Comparison of ENCODE assay signal across 18 cellular contexts in the genomic region with DNA sequence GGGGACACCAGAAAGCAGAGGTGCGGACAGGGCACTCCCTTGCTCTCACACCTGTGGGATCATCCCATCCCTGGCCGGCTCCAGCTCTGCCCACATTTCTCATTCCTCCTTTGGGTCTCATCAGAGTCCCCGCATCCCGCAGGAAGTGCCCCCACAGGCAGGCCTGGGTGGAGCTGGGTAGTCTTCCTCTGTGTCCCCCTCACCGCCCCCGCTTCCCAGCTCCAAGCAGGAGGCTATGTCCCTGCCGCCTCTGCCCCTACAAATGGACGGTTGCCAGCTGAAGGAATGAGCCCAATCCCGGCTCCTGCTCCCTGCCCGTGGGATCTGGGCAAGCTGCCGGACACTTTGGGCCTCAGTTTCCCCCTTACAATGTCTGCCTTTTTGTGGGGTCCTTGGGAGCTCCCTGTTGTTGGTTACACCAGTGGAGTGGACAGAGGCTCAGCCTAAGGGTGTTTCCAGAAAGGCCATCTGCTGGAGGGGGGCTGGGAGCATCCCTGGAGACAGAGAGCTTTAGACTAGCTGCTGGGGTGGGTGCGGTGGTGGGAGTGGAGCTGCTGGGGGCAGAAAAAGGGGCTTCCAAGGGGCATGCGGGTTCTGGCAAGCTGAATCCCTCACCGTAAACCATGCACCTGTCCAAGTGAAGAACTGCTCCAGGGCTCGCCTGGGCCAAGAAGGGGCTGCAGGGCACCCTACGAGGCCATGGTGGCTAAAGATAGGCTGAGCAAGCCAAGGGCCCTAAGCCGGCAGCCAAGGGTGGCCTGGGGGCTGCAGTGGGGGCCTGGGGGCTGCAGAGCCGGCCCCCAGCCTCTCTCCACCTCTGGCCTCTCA. TPM values are rescaled to one million over a fixed set of nuclear protein-coding genes. Genes with fewer than 3 reads are reported as not detected.
DNase-seq lines count a peak whose midpoint lies in the region; ATAC-seq and TF ChIP-seq lines count a peak whose summit lies in the region.
"Had no signal": no experiment of that assay in that cellular context is flagged by ENCODE, and none has a peak within 500 bp of the region (broad histone marks: within the 10 kb centered on the region; RNA-seq: fewer than 3 reads in every experiment).

No MANE protein-coding gene starts in this region.

- H3K79me2 ChIP-seq in hepatocyte = no peaks in the 10 kb centered on the region

- H3K4me3 Mint-ChIP-seq in CD8-positive, alpha-beta T cell = no peak overlapping the region
- H3K4me3 Mint-ChIP-seq in activated T-cell treated with anti-CD3 and anti-CD28 coated beads, Interleukin-2, amount 50 U/mL, for 4 hours = no peak overlapping the region
- H3K4me3 Mint-ChIP-seq: B cell had no signal

- no peak for ATAC-seq in CD8-positive, alpha-beta T cell
- no peak for ATAC-seq in HG03565 (IDR thresholded peaks at IDR 0.05; ENCODE audit: unreplicated experiment)
- ATAC-seq in activated T-cell treated with anti-CD3 and anti-CD28 coated beads, Interleukin-2, amount 50 U/mL, for 4 hours = no peak

- intact Hi-C loops in CD8-positive, alpha-beta T cell (cut with DNase I, micrococcal nuclease) = no loop called here
- intact Hi-C loops in spleen (cut with DNase I; ENCODE audit: low total_unique reads) = no loop called here

- H3K4me1 ChIP-seq in BLaER1 treated with 17β-estradiol and CSF1 and Interleukin-3, amounts not matched to agents 10 nM and 100 nM = peaks cover 89 to 95% (median 92%) of the 10 kb centered on the region in 10 experiments
- H3K4me1 ChIP-seq in CD8-positive, alpha-beta T cell (ENCODE audit: insufficient read depth, low read length) = peaks cover 58% of the 10 kb centered on the region
- H3K4me1 ChIP-seq in hepatocyte (ENCODE audit: insufficient read depth) (peaks cover 9% of the 10 kb centered on the region), spleen (peaks cover 27 to 77% (median 62%) of the 10 kb centered on the region in 6 donors)

- H3K27me3 Mint-ChIP-seq in CD8-positive, alpha-beta T cell (ENCODE audit: low read depth) = no peaks in the 10 kb centered on the region
- no peaks in the 10 kb centered on the region for H3K27me3 Mint-ChIP-seq in activated T-cell treated with anti-CD3 and anti-CD28 coated beads, Interleukin-2, amount 50 U/mL, for 4 hours (ENCODE audit: low read depth)
- H3K27me3 Mint-ChIP-seq: B cell; CD8-positive, alpha-beta memory T cell had no signal

- H3K4me1 Mint-ChIP-seq in CD8-positive, alpha-beta T cell (ENCODE audit: low read depth) = peaks cover 66% of the 10 kb centered on the region
- H3K4me1 Mint-ChIP-seq in activated T-cell treated with anti-CD3 and anti-CD28 coated beads, Interleukin-2, amount 50 U/mL, for 4 hours (ENCODE audit: low read depth) = peaks cover 55% of the 10 kb centered on the region

- H3K4me3 ChIP-seq in BLaER1 treated with 17β-estradiol and CSF1 and Interleukin-3, amounts not matched to agents 10 nM and 100 nM = no peak overlapping the region
- no peak overlapping the region for H3K4me3 ChIP-seq in CD8-positive, alpha-beta T cell (ENCODE audit: low read depth, low read length)
- H3K4me3 ChIP-seq in hepatocyte = no peak overlapping the region
- no peak overlapping the region for H3K4me3 ChIP-seq in spleen
- H3K4me3 ChIP-seq: SJSA1 had no signal

- no peaks in the 10 kb centered on the region for H3K9me3 Mint-ChIP-seq in CD8-positive, alpha-beta T cell
- no peaks in the 10 kb centered on the region for H3K9me3 Mint-ChIP-seq in activated T-cell treated with anti-CD3 and anti-CD28 coated beads, Interleukin-2, amount 50 U/mL, for 4 hours
- H3K9me3 Mint-ChIP-seq: CD8-positive, alpha-beta memory T cell had no signal

- no peak for TF ChIP-seq POLR2A in spleen (IDR thresholded peaks at IDR 0.05)

- POLR2A ChIA-PET in CD8-positive, alpha-beta T cell (lab: Charles Lee) = interaction anchor here (1.1 to 1.3 kb wide), 2 partner anchors 8 to 13 kb away, joined by 4 to 8 read pairs; a partner anchor contains a TSS

- H3K36me3 Mint-ChIP-seq in CD8-positive, alpha-beta T cell = no peaks in the 10 kb centered on the region
- no peaks in the 10 kb centered on the region for H3K36me3 Mint-ChIP-seq in activated T-cell treated with anti-CD3 and anti-CD28 coated beads, Interleukin-2, amount 50 U/mL, for 4 hours (ENCODE audit: insufficient read depth)
- H3K36me3 Mint-ChIP-seq: CD8-positive, alpha-beta memory T cell; IgD-negative memory B cell had no signal

- no peak overlapping the region; a peak in 1 of 22 replicates for H3K9ac ChIP-seq in BLaER1 treated with 17β-estradiol and CSF1 and Interleukin-3, amounts not matched to agents 10 nM and 100 nM

- H3K27me3 ChIP-seq in BLaER1 treated with 17β-estradiol and CSF1 and Interleukin-3, amounts not matched to agents 10 nM and 100 nM = no peaks in the 10 kb centered on the region
- H3K27me3 ChIP-seq in CD8-positive, alpha-beta T cell (ENCODE audit: insufficient read depth, low read length) = no peaks in the 10 kb centered on the region
- H3K27me3 ChIP-seq in hepatocyte = no peaks in the 10 kb centered on the region
- H3K27me3 ChIP-seq in spleen (replicated peaks in 1 of 7) = peaks cover 0 to 6% (median 0%) of the 10 kb centered on the region in 7 donors

- H3K9me2 ChIP-seq in hepatocyte (replicated peaks; ENCODE audit: insufficient read depth) = no peaks in the 10 kb centered on the region

- CTCF ChIA-PET in CD8-positive, alpha-beta T cell (lab: Charles Lee) = interaction anchor here (0.7 to 6.8 kb wide), 6 partner anchors 11 to 28 kb away, joined by 3 to 105 read pairs (median 4); no protein-coding TSS in a partner anchor

- peak overlapping the region; percentile 55 for H3K27ac Mint-ChIP-seq in CD8-positive, alpha-beta T cell
- H3K27ac Mint-ChIP-seq: B cell had no signal

- DNase-seq in CD8-positive, alpha-beta T cell = no peak
- peak; percentile 3 for DNase-seq in hepatocyte (ENCODE audit: low spot score)
- DNase-seq in spleen = peak; percentile 57
- no peak for DNase-seq in activated T-cell treated with anti-CD3 and anti-CD28 coated beads, Interleukin-2, amount 50 U/mL, for 4 hours
- DNase-seq in hippocampal formation (lab: John Stamatoyannopoulos, UW) = no peak
- DNase-seq: CD8-positive, alpha-beta memory T cell; Kasumi-1; MM.1S; NCI-H1092 treated with DMSO at 0.1 percent for 48 hours; NCI-H1694 treated with DMSO at 0.1 percent for 48 hours; NCI-H345; NCI-H69 had no signal

- H2AFZ ChIP-seq in hepatocyte = no peak overlapping the region

- H3K36me3 ChIP-seq in BLaER1 treated with 17β-estradiol and CSF1 and Interleukin-3, amounts not matched to agents 10 nM and 100 nM = no peaks in the 10 kb centered on the region
- no peaks in the 10 kb centered on the region for H3K36me3 ChIP-seq in CD8-positive, alpha-beta T cell (ENCODE audit: insufficient read depth, low read length)
- H3K36me3 ChIP-seq in hepatocyte (replicated peaks; ENCODE audit: insufficient read depth, low read depth) (no peaks in the 10 kb centered on the region), spleen (no peaks in the 10 kb centered on the region)
- H3K36me3 ChIP-seq: SJSA1 had no signal

- no peaks in the 10 kb centered on the region for H4K20me1 ChIP-seq in BLaER1 treated with 17β-estradiol and CSF1 and Interleukin-3, amounts not matched to agents 10 nM and 100 nM
- no peaks in the 10 kb centered on the region for H4K20me1 ChIP-seq in hepatocyte (ENCODE audit: insufficient read depth, poor library complexity, severe bottlenecking)

- no peak overlapping the region; a peak in 1 of 22 replicates for H3K27ac ChIP-seq in BLaER1 treated with 17β-estradiol and CSF1 and Interleukin-3, amounts not matched to agents 10 nM and 100 nM
- H3K27ac ChIP-seq in CD8-positive, alpha-beta T cell (ENCODE audit: low read depth, low read length) = no peak overlapping the region
- H3K27ac ChIP-seq in hepatocyte (no peak overlapping the region), spleen (no peak overlapping the region)
- H3K27ac ChIP-seq: RWPE1, SJSA1 had no signal

- TF ChIP-seq CTCF in CD8-positive, alpha-beta T cell (IDR thresholded peaks at IDR 0.05) = no peak
- no peak for TF ChIP-seq CTCF in hepatocyte (IDR thresholded peaks at IDR 0.05; ENCODE audit: poor library complexity)
- TF ChIP-seq CTCF in spleen (IDR thresholded peaks at IDR 0.05 in 8 of 11, conservative IDR thresholded peaks at IDR 0.05 in 3 of 11) = no peak

- peak overlapping the region; percentile 78 to 99 (median 87) for H3K4me2 ChIP-seq in BLaER1 treated with 17β-estradiol and CSF1 and Interleukin-3, amounts not matched to agents 10 nM and 100 nM
- H3K4me2 ChIP-seq in hepatocyte = no peak overlapping the region

- WGBS in hepatocyte (ENCODE audit: low lambda C conversion rate, missing lambda C conversion rate) = 92% methylated on average over 14 of the region's 18 CpGs
- 87 to 91% (median 90%) methylated on average over 14 to 18 of the region's 18 CpGs for WGBS in spleen, 5 donors

- no peaks in the 10 kb centered on the region for H3K9me3 ChIP-seq in BLaER1 treated with 17β-estradiol and CSF1 and Interleukin-3, amounts not matched to agents 10 nM and 100 nM (replicated peaks in 1 of 11)
- H3K9me3 ChIP-seq in CD8-positive, alpha-beta T cell (ENCODE audit: low read length) = no peaks in the 10 kb centered on the region
- H3K9me3 ChIP-seq in hepatocyte (ENCODE audit: low read depth) = no peaks in the 10 kb centered on the region
- H3K9me3 ChIP-seq in spleen = no peaks in the 10 kb centered on the region
- H3K9me3 ChIP-seq: SJSA1 had no signal

RNA-seq across cellular contexts. Expression of a gene that starts 7.9 kb away (rescaled TPM):
- total RNA-seq in CD8-positive, alpha-beta T cell = 100 to 1,000 TPM in 1 of 2 experiments, 10 to 100 TPM in 1; 91.8 to 101 TPM
- total RNA-seq in hepatocyte = 0.24 and 0.83 TPM in 2 replicates
- polyA plus RNA-seq in hepatocyte = 0.23 and 0.41 TPM in 2 replicates
- 10 to 100 TPM; 17.5 to 33.7 (median 23.1) TPM for total RNA-seq in spleen
- 1 to 10 TPM; 5.0 to 9.0 (median 5.8) TPM for polyA plus RNA-seq in spleen
- 10 to 100 TPM; 14.6 to 18.4 (median 16.8) TPM for total RNA-seq in activated T-cell treated with anti-CD3 and anti-CD28 coated beads, Interleukin-2, amount 50 U/mL, for 4 hours
- total RNA-seq: SJSA1 had no signal

RNA-seq across cellular contexts. Expression of a gene that starts 52.2 kb away (rescaled TPM):
- total RNA-seq in CD8-positive, alpha-beta T cell = 10 to 100 TPM; 20.2 to 22.9 TPM
- total RNA-seq in hepatocyte = 13.6 and 15.7 TPM in 2 replicates
- polyA plus RNA-seq in hepatocyte = 15.0 and 17.1 TPM in 2 replicates
- total RNA-seq in spleen = 10 to 100 TPM in 2 of 7 donors, 1 to 10 TPM in 5; 6.5 to 15.1 (median 8.7) TPM
- 10 to 100 TPM in 1 of 3 donors, 1 to 10 TPM in 2; 5.8 to 10.5 (median 8.5) TPM for polyA plus RNA-seq in spleen
- total RNA-seq in activated T-cell treated with anti-CD3 and anti-CD28 coated beads, Interleukin-2, amount 50 U/mL, for 4 hours = 10 to 100 TPM; 55.1 to 72.2 (median 58.3) TPM

Comparison
In these comparisons a context has a peak if more than half of its experiments do, and no peak if none do; other contexts are left out.
1. DNase-seq: peak in hepatocyte (single experiment) and spleen (single experiment); none in CD8-positive, alpha-beta T cell (0 of 7), activated T-cell treated with anti-CD3 and anti-CD28 coated beads, Interleukin-2, amount 50 U/mL, for 4 hours (single experiment) and hippocampal formation (0 of 2).